In the genomic region with DNA sequence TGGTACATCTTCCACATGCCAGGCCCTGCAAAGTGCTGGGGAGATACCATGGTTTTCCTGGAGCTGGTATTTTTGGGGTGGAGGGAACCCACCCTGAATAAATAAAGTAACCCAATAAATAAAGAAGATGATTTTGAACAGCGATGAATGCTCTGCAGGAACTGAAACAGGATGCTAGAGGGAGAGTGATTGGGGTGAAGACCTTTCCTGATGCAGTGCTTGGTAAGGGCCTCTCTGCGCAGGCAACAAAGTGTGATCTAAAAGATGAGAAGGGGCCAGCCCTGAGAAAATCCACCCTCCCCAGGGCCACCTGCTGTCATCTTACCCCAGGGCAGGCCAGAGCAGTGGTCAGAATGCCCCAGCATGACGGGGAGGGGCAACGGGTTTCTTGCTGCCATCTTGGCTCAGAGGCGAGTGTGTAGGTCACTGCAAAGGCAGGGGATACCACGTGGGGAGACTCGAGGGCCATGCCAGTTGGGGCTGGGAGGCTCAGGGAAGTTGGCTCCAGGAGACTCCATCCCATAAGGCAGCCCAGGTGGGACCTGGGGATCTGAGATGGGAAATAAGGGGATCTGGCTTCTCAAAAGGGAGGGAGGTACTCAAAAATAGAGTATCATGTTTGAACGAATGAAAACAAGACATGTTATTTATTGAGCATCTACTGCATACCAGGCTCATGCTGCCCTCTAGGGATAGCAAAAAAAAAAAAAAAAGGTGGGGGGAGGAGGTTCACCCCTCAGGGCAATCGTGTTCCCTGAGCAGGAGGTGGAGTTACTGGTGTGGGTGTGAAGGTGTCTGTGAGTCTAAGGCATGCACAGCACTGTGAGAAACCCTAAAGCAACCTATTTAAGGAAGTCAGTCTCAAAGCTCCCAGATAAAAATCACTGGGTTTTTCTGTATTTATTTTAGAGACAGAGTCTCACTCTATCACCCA, we compare ENCODE assay signal across 1 cellular context.
TF ChIP-seq lines count a peak whose summit lies in the region.

No MANE protein-coding gene starts in this region.

TF ChIP-seq in HEK293, 187 proteins besides CTCF, POLR2A, EP300 and RAD21:
- TF ChIP-seq, protein P1, sequence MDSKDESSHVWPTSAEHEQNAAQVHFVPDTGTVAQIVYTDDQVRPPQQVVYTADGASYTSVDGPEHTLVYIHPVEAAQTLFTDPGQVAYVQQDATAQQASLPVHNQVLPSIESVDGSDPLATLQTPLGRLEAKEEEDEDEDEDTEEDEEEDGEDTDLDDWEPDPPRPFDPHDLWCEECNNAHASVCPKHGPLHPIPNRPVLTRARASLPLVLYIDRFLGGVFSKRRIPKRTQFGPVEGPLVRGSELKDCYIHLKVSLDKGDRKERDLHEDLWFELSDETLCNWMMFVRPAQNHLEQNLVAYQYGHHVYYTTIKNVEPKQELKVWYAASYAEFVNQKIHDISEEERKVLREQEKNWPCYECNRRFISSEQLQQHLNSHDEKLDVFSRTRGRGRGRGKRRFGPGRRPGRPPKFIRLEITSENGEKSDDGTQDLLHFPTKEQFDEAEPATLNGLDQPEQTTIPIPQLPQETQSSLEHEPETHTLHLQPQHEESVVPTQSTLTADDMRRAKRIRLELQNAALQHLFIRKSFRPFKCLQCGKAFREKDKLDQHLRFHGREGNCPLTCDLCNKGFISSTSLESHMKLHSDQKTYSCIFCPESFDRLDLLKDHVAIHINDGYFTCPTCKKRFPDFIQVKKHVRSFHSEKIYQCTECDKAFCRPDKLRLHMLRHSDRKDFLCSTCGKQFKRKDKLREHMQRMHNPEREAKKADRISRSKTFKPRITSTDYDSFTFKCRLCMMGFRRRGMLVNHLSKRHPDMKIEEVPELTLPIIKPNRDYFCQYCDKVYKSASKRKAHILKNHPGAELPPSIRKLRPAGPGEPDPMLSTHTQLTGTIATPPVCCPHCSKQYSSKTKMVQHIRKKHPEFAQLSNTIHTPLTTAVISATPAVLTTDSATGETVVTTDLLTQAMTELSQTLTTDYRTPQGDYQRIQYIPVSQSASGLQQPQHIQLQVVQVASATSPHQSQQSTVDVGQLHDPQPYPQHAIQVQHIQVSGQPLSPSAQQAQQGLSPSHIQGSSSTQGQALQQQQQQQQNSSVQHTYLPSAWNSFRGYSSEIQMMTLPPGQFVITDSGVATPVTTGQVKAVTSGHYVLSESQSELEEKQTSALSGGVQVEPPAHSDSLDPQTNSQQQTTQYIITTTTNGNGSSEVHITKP (tag by site-specific recombination; IDR thresholded peaks at IDR 0.05): peak; percentile 94
- peak; percentile 33; the same call in 1 of the 2 replicates for TF ChIP-seq ZFHX2 (tag by site-specific recombination; conservative IDR thresholded peaks at IDR 0.05)
- peak; percentile 95 for TF ChIP-seq ZNF664 (tag by site-specific recombination; IDR thresholded peaks at IDR 0.05)
- TF ChIP-seq ZNF654 (tag by site-specific recombination; IDR thresholded peaks at IDR 0.05; ENCODE audit: low read depth): 0 out of 2 replicates have a peak, but pooled peaks have one; percentile 20
- TF ChIP-seq ZNF146 (tag by site-specific recombination; IDR thresholded peaks at IDR 0.05): no peak
- TF ChIP-seq ZNF670 (tag by site-specific recombination; IDR thresholded peaks at IDR 0.05; ENCODE audit: low read depth): no peak
- no peak for TF ChIP-seq BCL11B (tag by site-specific recombination; IDR thresholded peaks at IDR 0.05; ENCODE audit: low read depth)
- TF ChIP-seq, protein P2, sequence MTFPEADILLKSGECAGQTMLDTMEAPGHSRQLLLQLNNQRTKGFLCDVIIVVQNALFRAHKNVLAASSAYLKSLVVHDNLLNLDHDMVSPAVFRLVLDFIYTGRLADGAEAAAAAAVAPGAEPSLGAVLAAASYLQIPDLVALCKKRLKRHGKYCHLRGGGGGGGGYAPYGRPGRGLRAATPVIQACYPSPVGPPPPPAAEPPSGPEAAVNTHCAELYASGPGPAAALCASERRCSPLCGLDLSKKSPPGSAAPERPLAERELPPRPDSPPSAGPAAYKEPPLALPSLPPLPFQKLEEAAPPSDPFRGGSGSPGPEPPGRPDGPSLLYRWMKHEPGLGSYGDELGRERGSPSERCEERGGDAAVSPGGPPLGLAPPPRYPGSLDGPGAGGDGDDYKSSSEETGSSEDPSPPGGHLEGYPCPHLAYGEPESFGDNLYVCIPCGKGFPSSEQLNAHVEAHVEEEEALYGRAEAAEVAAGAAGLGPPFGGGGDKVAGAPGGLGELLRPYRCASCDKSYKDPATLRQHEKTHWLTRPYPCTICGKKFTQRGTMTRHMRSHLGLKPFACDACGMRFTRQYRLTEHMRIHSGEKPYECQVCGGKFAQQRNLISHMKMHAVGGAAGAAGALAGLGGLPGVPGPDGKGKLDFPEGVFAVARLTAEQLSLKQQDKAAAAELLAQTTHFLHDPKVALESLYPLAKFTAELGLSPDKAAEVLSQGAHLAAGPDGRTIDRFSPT (tag by site-specific recombination; IDR thresholded peaks at IDR 0.05): no peak
